8 cellular contexts compared by ENCODE assay signal in genomic region chr1:232950197-232950918, GRCh38. TPM values are rescaled to one million over a fixed set of nuclear protein-coding genes. Genes with fewer than 3 reads are reported as not detected.
DNase-seq lines count a peak whose midpoint lies in the region; ATAC-seq and TF ChIP-seq lines count a peak whose summit lies in the region.

A gene with protein sequence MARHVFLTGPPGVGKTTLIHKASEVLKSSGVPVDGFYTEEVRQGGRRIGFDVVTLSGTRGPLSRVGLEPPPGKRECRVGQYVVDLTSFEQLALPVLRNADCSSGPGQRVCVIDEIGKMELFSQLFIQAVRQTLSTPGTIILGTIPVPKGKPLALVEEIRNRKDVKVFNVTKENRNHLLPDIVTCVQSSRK (plus strand): TSS chr1:232950611. CDS start chr1:232950711, 100 bp downstream.

- no peaks in the 10 kb centered on the region for H3K27me3 Mint-ChIP-seq in activated CD4-positive, alpha-beta T cell treated with anti-CD3 and anti-CD28 coated beads for 36 hours

- H3K27ac Mint-ChIP-seq in activated CD4-positive, alpha-beta T cell treated with anti-CD3 and anti-CD28 coated beads for 36 hours = peak within 1 kb of the TSS; percentile 95

- DNase-seq in AML-193 (lab: John Stamatoyannopoulos, UW) = peak; percentile 81 to 84
- peak; percentile 77 to 90 for DNase-seq in NCI-H524 (lab: John Stamatoyannopoulos, UW)
- DNase-seq in activated CD4-positive, alpha-beta T cell treated with anti-CD3 and anti-CD28 coated beads for 36 hours = peak; percentile 98
- DNase-seq in kidney tubule cell (ENCODE audit: low spot score) = peak; percentile 95
- DNase-seq in stimulated activated CD4-positive, alpha-beta T cell treated with anti-CD3 and anti-CD28 coated beads, Interleukin-1b, Interleukin-23, amount 100 ng/mL, for 24 hours (ENCODE audit: low read depth in 4 of 4, low spot score in 1 of 4) = peak; percentile 90 to 98 (median 95)

- H3K4me3 Mint-ChIP-seq in activated CD4-positive, alpha-beta T cell treated with anti-CD3 and anti-CD28 coated beads for 36 hours = peak within 1 kb of the TSS; percentile 90

- ATAC-seq in HG03432 (IDR thresholded peaks at IDR 0.05; ENCODE audit: unreplicated experiment) = peak; percentile 91
- peak; percentile 91 for ATAC-seq in activated CD4-positive, alpha-beta T cell treated with anti-CD3 and anti-CD28 coated beads for 36 hours

- peak; percentile 82 for TF ChIP-seq POLR2A in GM19099 (IDR thresholded peaks at IDR 0.05; ENCODE audit: extremely low read depth, insufficient read length, low read depth)

- H3K36me3 Mint-ChIP-seq in activated CD4-positive, alpha-beta T cell treated with anti-CD3 and anti-CD28 coated beads for 36 hours (ENCODE audit: low read depth) = peaks cover 4% of the 10 kb centered on the region

- H3K27ac ChIP-seq in cingulate gyrus (ENCODE audit: low read depth, low read length) = peak within 1 kb of the TSS; percentile 88

- intact Hi-C loops in activated CD4-positive, alpha-beta T cell treated with anti-CD3 and anti-CD28 coated beads for 36 hours (cut with DNase I, micrococcal nuclease) = loop anchor here (1.0 to 10.0 kb wide), 6 partner anchors 28 to 1424 kb away; partner anchors contain the start of genes SIPA1L2 (in 2 of the 2), COA6 (in 1 of the 2), MAP10 (in 1 of the 2) and MAP3K21 (in 1 of the 2)

- POLR2A ChIA-PET in activated CD4-positive, alpha-beta T cell treated with anti-CD3 and anti-CD28 coated beads for 36 hours (lab: Charles Lee) = no interaction called here

- CTCF ChIA-PET in activated CD4-positive, alpha-beta T cell treated with anti-CD3 and anti-CD28 coated beads for 36 hours (lab: Charles Lee) = interaction anchor here (1.7 kb wide), 1 partner anchor 25 kb away, joined by 4 read pairs; no protein-coding TSS in a partner anchor

- H3K9me3 Mint-ChIP-seq in activated CD4-positive, alpha-beta T cell treated with anti-CD3 and anti-CD28 coated beads for 36 hours (ENCODE audit: low read depth) = no peaks in the 10 kb centered on the region

- H3K4me1 Mint-ChIP-seq in activated CD4-positive, alpha-beta T cell treated with anti-CD3 and anti-CD28 coated beads for 36 hours = peaks cover 35% of the 10 kb centered on the region

RNA-seq across cellular contexts. Expression of the gene that starts here (rescaled TPM):
- total RNA-seq in activated CD4-positive, alpha-beta T cell treated with anti-CD3 and anti-CD28 coated beads for 36 hours = 10 to 100 TPM; 37.4 to 51.9 TPM

Comparison
In these comparisons a context has a peak if more than half of its experiments do, and no peak if none do; other contexts are left out.
1. Peak in every context shown above with its lines: DNase-seq, ATAC-seq and H3K27ac ChIP-seq.